6 cellular contexts compared by ENCODE assay signal in genomic region chr19:10112037-10112751, GRCh38. TPM values are rescaled to one million over a fixed set of nuclear protein-coding genes. Genes with fewer than 3 reads are reported as not detected.
DNase-seq lines count a peak whose midpoint lies in the region; ATAC-seq and TF ChIP-seq lines count a peak whose summit lies in the region.

No MANE protein-coding gene starts in this region.

- H3K9me3 ChIP-seq in thoracic aorta, result no peaks in the 10 kb centered on the region

- peak; percentile 63 for ATAC-seq in activated CD4-positive, alpha-beta T cell treated with anti-CD3 and anti-CD28 coated beads for 36 hours
- ATAC-seq in thoracic aorta (ENCODE audit: insufficient number of reproducible peaks, low FRiP score, low read depth) (no peak), GM21737 (IDR thresholded peaks at IDR 0.05; ENCODE audit: unreplicated experiment) (no peak), HG02885 (IDR thresholded peaks at IDR 0.05; ENCODE audit: poor library complexity, unreplicated experiment) (no peak)

- POLR2A ChIA-PET in activated CD4-positive, alpha-beta T cell treated with anti-CD3 and anti-CD28 coated beads for 36 hours (lab: Charles Lee), result no interaction called here

- intact Hi-C loops in activated CD4-positive, alpha-beta T cell treated with anti-CD3 and anti-CD28 coated beads for 36 hours (cut with DNase I, micrococcal nuclease), result loop anchor here (2.0 kb wide), 2 partner anchors 13 to 177 kb away; no protein-coding TSS in a partner anchor

- H3K4me3 ChIP-seq in thoracic aorta, result peak overlapping the region; percentile 16

- peak overlapping the region; percentile 90 for H3K27ac Mint-ChIP-seq in activated CD4-positive, alpha-beta T cell treated with anti-CD3 and anti-CD28 coated beads for 36 hours

- H3K4me1 ChIP-seq in thoracic aorta (ENCODE audit: control insufficient read depth in 1 of 2, low read depth in 2 of 2), result peaks cover 2 to 3% of the 10 kb centered on the region in 2 donors

- H3K27me3 Mint-ChIP-seq in activated CD4-positive, alpha-beta T cell treated with anti-CD3 and anti-CD28 coated beads for 36 hours, result no peaks in the 10 kb centered on the region

- no peak for TF ChIP-seq CTCF in thoracic aorta (IDR thresholded peaks at IDR 0.05)

- peak overlapping the region in 1 of 2 donors; percentile 30 for H3K27ac ChIP-seq in thoracic aorta

- peaks cover 65% of the 10 kb centered on the region for H3K4me1 Mint-ChIP-seq in activated CD4-positive, alpha-beta T cell treated with anti-CD3 and anti-CD28 coated beads for 36 hours

- no peaks in the 10 kb centered on the region for H3K9me3 Mint-ChIP-seq in activated CD4-positive, alpha-beta T cell treated with anti-CD3 and anti-CD28 coated beads for 36 hours (ENCODE audit: low read depth)

- CTCF ChIA-PET in activated CD4-positive, alpha-beta T cell treated with anti-CD3 and anti-CD28 coated beads for 36 hours (lab: Charles Lee), result interaction anchor here (0.6 to 2.2 kb wide), 3 partner anchors 8 to 84 kb away, joined by 3 to 9 read pairs (median 3); no protein-coding TSS in a partner anchor

- H3K36me3 ChIP-seq in thoracic aorta, result peaks cover 66% of the 10 kb centered on the region

- DNase-seq in activated CD4-positive, alpha-beta T cell treated with anti-CD3 and anti-CD28 coated beads for 36 hours, result peak; percentile 85
- DNase-seq in activated CD4-positive, alpha-beta T cell treated with anti-CD3 and anti-CD28 coated beads, Interleukin-2, amount 50 U/mL, for 4 hours, result no peak
- DNase-seq in amniotic epithelial cell (ENCODE audit: low read depth), result peak; percentile 44
- DNase-seq in thoracic aorta (ENCODE audit: low spot score), result no peak

- peak overlapping the region; percentile 68 for H3K4me3 Mint-ChIP-seq in activated CD4-positive, alpha-beta T cell treated with anti-CD3 and anti-CD28 coated beads for 36 hours

- peaks cover 81% of the 10 kb centered on the region for H3K36me3 Mint-ChIP-seq in activated CD4-positive, alpha-beta T cell treated with anti-CD3 and anti-CD28 coated beads for 36 hours (ENCODE audit: low read depth)

- H3K27me3 ChIP-seq in thoracic aorta (replicated peaks; ENCODE audit: insufficient read depth), result no peaks in the 10 kb centered on the region

RNA-seq across cellular contexts. Expression of gene P2RY11, which starts 0.7 kb away (rescaled TPM):
- 10 to 100 TPM; 46.4 to 52.1 TPM for total RNA-seq in activated CD4-positive, alpha-beta T cell treated with anti-CD3 and anti-CD28 coated beads for 36 hours
- total RNA-seq in thoracic aorta, result 10 to 100 TPM in 1 of 2 donors, 1 to 10 TPM in 1; 4.5 to 11.6 TPM

RNA-seq across cellular contexts. Expression of gene PPAN, which starts 6.0 kb away (rescaled TPM):
- 100 to 1,000 TPM; 139 to 149 TPM for total RNA-seq in activated CD4-positive, alpha-beta T cell treated with anti-CD3 and anti-CD28 coated beads for 36 hours
- 10 to 100 TPM; 14.6 to 39.0 TPM for total RNA-seq in thoracic aorta

RNA-seq across cellular contexts. Expression of gene EIF3G, which starts 7.5 kb away (rescaled TPM):
- total RNA-seq in activated CD4-positive, alpha-beta T cell treated with anti-CD3 and anti-CD28 coated beads for 36 hours, result 100 to 1,000 TPM; 230 to 253 TPM
- 100 to 1,000 TPM; 194 to 212 TPM for total RNA-seq in thoracic aorta

RNA-seq across cellular contexts. Expression of gene ANGPTL6, which starts 9.7 kb away (rescaled TPM):
- 10 to 100 TPM; 10.4 to 14.1 TPM for total RNA-seq in activated CD4-positive, alpha-beta T cell treated with anti-CD3 and anti-CD28 coated beads for 36 hours
- total RNA-seq in thoracic aorta, result not detected

RNA-seq across cellular contexts. Expression of gene SHFL, which starts 26.1 kb away (rescaled TPM):
- total RNA-seq in activated CD4-positive, alpha-beta T cell treated with anti-CD3 and anti-CD28 coated beads for 36 hours, result 10 to 100 TPM; 49.8 to 62.6 TPM
- total RNA-seq in thoracic aorta, result 10 to 100 TPM; 42.5 to 56.5 TPM

Comparison
In these comparisons a context has a peak if more than half of its experiments do, and no peak if none do; other contexts are left out.
1. DNase-seq: peak in activated CD4-positive, alpha-beta T cell treated with anti-CD3 and anti-CD28 coated beads for 36 hours (single experiment) and amniotic epithelial cell (single experiment); none in activated CD4-positive, alpha-beta T cell treated with anti-CD3 and anti-CD28 coated beads, Interleukin-2, amount 50 U/mL, for 4 hours (0 of 2) and thoracic aorta (single experiment).